Comparison of ENCODE assay signal across 8 cellular contexts in genomic region chr19:38316477-38317067, GRCh38. TPM values are rescaled to one million over a fixed set of nuclear protein-coding genes. Genes with fewer than 3 reads are reported as not detected.
DNase-seq lines count a peak whose midpoint lies in the region; ATAC-seq and TF ChIP-seq lines count a peak whose summit lies in the region.

No MANE protein-coding gene starts in this region.

- no peaks in the 10 kb centered on the region for H3K36me3 ChIP-seq in CD8-positive, alpha-beta memory T cell (ENCODE audit: insufficient read depth, low read length)
- no peaks in the 10 kb centered on the region for H3K36me3 ChIP-seq in mucosa of rectum (ENCODE audit: control insufficient read depth in 2 of 2, insufficient read depth in 2 of 2, low read length in 2 of 2)

- POLR2A ChIA-PET in CD8-positive, alpha-beta memory T cell (lab: Charles Lee) = no interaction called here

- H3K4me1 ChIP-seq in CD8-positive, alpha-beta memory T cell (ENCODE audit: insufficient read depth, low read length) = peaks cover 48% of the 10 kb centered on the region
- peaks cover 16 to 24% of the 10 kb centered on the region in 2 donors for H3K4me1 ChIP-seq in mucosa of rectum (ENCODE audit: control insufficient read depth in 2 of 2, insufficient read depth in 2 of 2, low read length in 2 of 2)

- TF ChIP-seq CTCF in HL-60 (IDR thresholded peaks at IDR 0.05; ENCODE audit: insufficient read depth, low read length) = no peak
- no peak for TF ChIP-seq CTCF in brain (conservative IDR thresholded peaks at IDR 0.05)

- peaks cover 0 to 2% (median 2%) of the 10 kb centered on the region in 3 donors for H3K36me3 Mint-ChIP-seq in CD8-positive, alpha-beta memory T cell
- H3K36me3 Mint-ChIP-seq in brain = no peaks in the 10 kb centered on the region

- H3K27ac ChIP-seq in CD8-positive, alpha-beta memory T cell (ENCODE audit: low read depth, low read length) = peak overlapping the region; percentile 95
- peak overlapping the region; percentile 82 for H3K27ac ChIP-seq in HL-60 (replicated peaks)
- H3K27ac ChIP-seq in mucosa of rectum (ENCODE audit: low read depth in 2 of 2, low read length in 2 of 2) = peak overlapping the region; percentile 76 to 89

- no peaks in the 10 kb centered on the region for H3K27me3 Mint-ChIP-seq in CD8-positive, alpha-beta memory T cell
- H3K27me3 Mint-ChIP-seq in brain = peaks cover 48% of the 10 kb centered on the region

- no peaks in the 10 kb centered on the region for H3K27me3 ChIP-seq in CD8-positive, alpha-beta memory T cell (ENCODE audit: insufficient read depth, low read length, poor library complexity, severe bottlenecking)
- H3K27me3 ChIP-seq in HL-60 (ENCODE audit: insufficient read depth, poor library complexity, severe bottlenecking) = no peaks in the 10 kb centered on the region
- H3K27me3 ChIP-seq in mucosa of rectum (ENCODE audit: control insufficient read depth in 2 of 2, insufficient read depth in 2 of 2, low read length in 2 of 2) = no peaks in the 10 kb centered on the region

- no peak for ATAC-seq in activated CD4-positive, CD25-positive, alpha-beta regulatory T cell treated with anti-CD3 and anti-CD28 coated beads, Interleukin-2, amount 50 U/mL, for 24 hours

- CTCF ChIA-PET in CD8-positive, alpha-beta memory T cell (lab: Charles Lee) = no interaction called here

- peaks cover 42 to 65% (median 55%) of the 10 kb centered on the region in 3 donors for H3K4me1 Mint-ChIP-seq in CD8-positive, alpha-beta memory T cell
- H3K4me1 Mint-ChIP-seq in brain = peaks cover 66% of the 10 kb centered on the region

- H3K9me3 Mint-ChIP-seq in CD8-positive, alpha-beta memory T cell = no peaks in the 10 kb centered on the region
- H3K9me3 Mint-ChIP-seq in brain = peaks cover 0 to 5% (median 1%) of the 10 kb centered on the region in 5 experiments

- H3K4me3 ChIP-seq in CD8-positive, alpha-beta memory T cell (ENCODE audit: low read length) = peak overlapping the region; percentile 82
- H3K4me3 ChIP-seq in HL-60 (replicated peaks; ENCODE audit: insufficient read depth, low read length) (peak overlapping the region; percentile 34), mucosa of rectum (ENCODE audit: low read length in 2 of 2) (peak overlapping the region; percentile 44 to 69)

- H3K9ac ChIP-seq in mucosa of rectum (ENCODE audit: low read depth in 1 of 2, low read length in 2 of 2) = peak overlapping the region; percentile 66 to 68

- H3K9me3 ChIP-seq in CD8-positive, alpha-beta memory T cell (ENCODE audit: low read length) = no peaks in the 10 kb centered on the region
- no peaks in the 10 kb centered on the region for H3K9me3 ChIP-seq in mucosa of rectum (ENCODE audit: control insufficient read depth in 2 of 2, low read length in 2 of 2)

- H3K4me3 Mint-ChIP-seq in CD8-positive, alpha-beta memory T cell = peak overlapping the region; percentile 81 to 95 (median 90)
- peak overlapping the region; percentile 88 to 94 (median 92) for H3K4me3 Mint-ChIP-seq in brain

- no peak for DNase-seq in CD8-positive, alpha-beta memory T cell
- no peak for DNase-seq in HL-60 (ENCODE audit: low read depth in 1 of 2, low spot score in 1 of 2)
- DNase-seq in glomerular visceral epithelial cell (ENCODE audit: extremely low spot score) = no peak
- DNase-seq in activated CD4-positive, alpha-beta T cell treated with anti-CD3 and anti-CD28 coated beads for 1 hour = no peak
- DNase-seq in NCI-H524 treated with DMSO at 0.1 percent for 48 hours (lab: John Stamatoyannopoulos, UW) = no peak

- H3K27ac Mint-ChIP-seq in CD8-positive, alpha-beta memory T cell = peak overlapping the region; percentile 84 to 98 (median 94)
- peak overlapping the region; percentile 78 to 97 (median 94) for H3K27ac Mint-ChIP-seq in brain

RNA-seq across cellular contexts. Expression of gene YIF1B, which starts 0.8 kb away (rescaled TPM):
- total RNA-seq in CD8-positive, alpha-beta memory T cell = 10 to 100 TPM; 57.9 to 60.3 TPM
- 45.4 TPM for polyA plus RNA-seq in CD8-positive, alpha-beta memory T cell
- 79.5 TPM for polyA plus RNA-seq in brain (ENCODE audit: insufficient read depth, low read depth, low replicate concordance)

RNA-seq across cellular contexts. Expression of gene KCNK6, which starts 3.1 kb away (rescaled TPM):
- total RNA-seq in CD8-positive, alpha-beta memory T cell = 10 to 100 TPM; 10.1 to 11.1 TPM
- 3.6 TPM for polyA plus RNA-seq in CD8-positive, alpha-beta memory T cell
- 0.48 TPM for polyA plus RNA-seq in brain (ENCODE audit: insufficient read depth, low read depth, low replicate concordance)

RNA-seq across cellular contexts. Expression of gene C19orf33, which starts 12.5 kb away (rescaled TPM):
- total RNA-seq in CD8-positive, alpha-beta memory T cell = not detected
- 0.90 TPM for polyA plus RNA-seq in CD8-positive, alpha-beta memory T cell
- polyA plus RNA-seq in brain (ENCODE audit: insufficient read depth, low read depth, low replicate concordance) = 3.0 TPM

RNA-seq across cellular contexts. Expression of gene CATSPERG, which starts 19.1 kb away (rescaled TPM):
- total RNA-seq in CD8-positive, alpha-beta memory T cell = 1 to 10 TPM; 4.3 to 4.6 TPM
- 0.94 TPM for polyA plus RNA-seq in CD8-positive, alpha-beta memory T cell
- polyA plus RNA-seq in brain (ENCODE audit: insufficient read depth, low read depth, low replicate concordance) = 3.2 TPM

RNA-seq across cellular contexts. Expression of gene SPINT2, which starts 52.2 kb away (rescaled TPM):
- total RNA-seq in CD8-positive, alpha-beta memory T cell = 10 to 100 TPM; 27.9 to 29.4 TPM
- polyA plus RNA-seq in CD8-positive, alpha-beta memory T cell = 49.5 TPM
- 385 TPM for polyA plus RNA-seq in brain (ENCODE audit: insufficient read depth, low read depth, low replicate concordance)
